Comparison of ENCODE assay signal across 17 cellular contexts in the genomic region with DNA sequence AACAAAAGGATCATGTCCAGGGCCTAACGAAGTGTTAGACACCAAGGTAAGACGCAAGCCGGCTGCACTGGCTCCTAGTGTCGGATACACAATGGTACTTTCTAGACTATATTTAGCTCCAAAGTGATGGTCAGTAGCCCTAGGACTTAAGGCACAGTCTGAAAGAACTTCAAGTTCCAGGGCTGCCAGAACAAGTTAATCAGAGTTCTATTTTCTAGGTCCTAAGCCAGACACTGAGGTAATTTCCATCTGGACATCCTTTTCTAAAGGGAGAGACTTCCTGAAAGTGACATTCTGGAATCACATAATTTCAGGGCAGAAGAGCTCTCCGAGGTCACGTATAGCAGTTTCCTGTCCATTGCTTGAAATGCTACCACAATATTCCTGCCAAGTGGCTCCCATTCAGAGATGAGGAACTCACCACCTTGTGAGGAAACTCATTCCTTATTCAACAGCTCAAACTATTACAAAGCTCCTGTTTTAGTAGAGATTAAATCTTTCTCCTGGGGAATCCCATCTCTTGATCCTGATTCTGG.
A peak's percentile ranks its signal among the peaks of the same experiment; 100 is the strongest.
DNase-seq lines count a peak whose midpoint lies in the region; ATAC-seq, FAIRE-seq and TF ChIP-seq lines count a peak whose summit lies in the region.
"Had no signal": no experiment of that assay in that cellular context is flagged by ENCODE, and none has a peak within 500 bp of the region (broad histone marks: within the 10 kb centered on the region; RNA-seq: fewer than 3 reads in every experiment).

No MANE protein-coding gene starts in this region.

- no peaks in the 10 kb centered on the region for H3K27me3 Mint-ChIP-seq in astrocyte (ENCODE audit: low read depth, unreplicated experiment)
- no peaks in the 10 kb centered on the region for H3K27me3 Mint-ChIP-seq in nephron (ENCODE audit: low read depth)

- H3K36me3 Mint-ChIP-seq in astrocyte (ENCODE audit: low read depth, unreplicated experiment) = peaks cover 2% of the 10 kb centered on the region
- H3K36me3 Mint-ChIP-seq in nephron (ENCODE audit: low read depth) = peaks cover 8% of the 10 kb centered on the region
- H3K36me3 Mint-ChIP-seq: IgD-negative memory B cell had no signal

- H3K27ac Mint-ChIP-seq in astrocyte (ENCODE audit: unreplicated experiment) = peak overlapping the region; percentile 82
- H3K27ac Mint-ChIP-seq in nephron = peak overlapping the region; percentile 78 to 93 (median 89)
- H3K27ac Mint-ChIP-seq: activated CD4-positive, alpha-beta memory T cell treated with anti-CD3 and anti-CD28 coated beads, Interleukin-2, amount 10 ng/mL, durations not matched to agents 7 days and 5 days; GM23338; IgD-negative memory B cell had no signal

- no peaks in the 10 kb centered on the region for H3K36me3 ChIP-seq in astrocyte (ENCODE audit: insufficient read depth, low read length)
- H3K36me3 ChIP-seq in heart left ventricle = no peaks in the 10 kb centered on the region
- H3K36me3 ChIP-seq in vagina = no peaks in the 10 kb centered on the region

- no peak for FAIRE-seq in astrocyte (lab: Jason Lieb, UNC)
- FAIRE-seq: A549, urothelium cell line had no signal

- WGBS in heart left ventricle, 4 donors = 39 to 54% (median 43%) methylated on average over 6 of the region's 6 CpGs

- no peak overlapping the region for H2AFZ ChIP-seq in astrocyte (ENCODE audit: low read depth, low read length)
- H2AFZ ChIP-seq: GM23338 had no signal

- H3K27me3 ChIP-seq in astrocyte (ENCODE audit: insufficient read depth, low read length) = no peaks in the 10 kb centered on the region
- no peaks in the 10 kb centered on the region for H3K27me3 ChIP-seq in heart left ventricle
- H3K27me3 ChIP-seq in vagina = no peaks in the 10 kb centered on the region

- no peaks in the 10 kb centered on the region for H3K9me3 Mint-ChIP-seq in astrocyte (ENCODE audit: unreplicated experiment)
- H3K9me3 Mint-ChIP-seq in nephron = no peaks in the 10 kb centered on the region
- H3K9me3 Mint-ChIP-seq: activated CD4-positive, alpha-beta memory T cell treated with anti-CD3 and anti-CD28 coated beads, Interleukin-2, amount 10 ng/mL, durations not matched to agents 7 days and 5 days had no signal

- no peaks in the 10 kb centered on the region for H3K9me3 ChIP-seq in astrocyte (ENCODE audit: insufficient read depth, low read depth, low read length)
- peaks cover 0 to 4% (median 0%) of the 10 kb centered on the region in 12 donors for H3K9me3 ChIP-seq in heart left ventricle
- no peaks in the 10 kb centered on the region for H3K9me3 ChIP-seq in vagina
- H3K9me3 ChIP-seq: A549, SK-N-SH had no signal

- H3K79me2 ChIP-seq in astrocyte (ENCODE audit: insufficient read depth, low read length) = no peaks in the 10 kb centered on the region

- TF ChIP-seq CTCF in astrocyte (IDR thresholded peaks at IDR 0.05; ENCODE audit: insufficient read depth, low read depth, low read length) (no peak), heart left ventricle (IDR thresholded peaks at IDR 0.05) (peak in 2 of 12 donors; percentile 9 to 21), nephron (IDR thresholded peaks at IDR 0.05; ENCODE audit: unreplicated experiment in 3 of 3) (no peak), vagina (IDR thresholded peaks at IDR 0.05) (no peak)

- H3K4me3 Mint-ChIP-seq in astrocyte (ENCODE audit: unreplicated experiment) (no peak overlapping the region), nephron (no peak overlapping the region)
- H3K4me3 Mint-ChIP-seq: activated CD4-positive, alpha-beta memory T cell treated with anti-CD3 and anti-CD28 coated beads, Interleukin-2, amount 10 ng/mL, durations not matched to agents 7 days and 5 days; GM23338; IgD-negative memory B cell had no signal

- DNase-seq in A172 (ENCODE audit: low spot score) (peak; percentile 4), astrocyte (ENCODE audit: low read depth) (peak; percentile 27), heart left ventricle (peak in 4 of 5 donors; percentile 25 to 49 (median 35)), vagina (ENCODE audit: extremely low spot score in 2 of 2) (no peak), OCI-M2 (lab: John Stamatoyannopoulos, UW; ENCODE audit: unreplicated experiment) (no peak)
- DNase-seq: activated CD4-positive, alpha-beta memory T cell treated with anti-CD3 and anti-CD28 coated beads, Interleukin-2, amount 10 ng/mL, durations not matched to agents 7 days and 5 days; effector CD4-positive, alpha-beta T cell; NCI-H1092 treated with DMSO at 0.1 percent for 48 hours; SK-N-SH; stimulated activated CD4-positive, alpha-beta T cell treated with anti-CD3 and anti-CD28 coated beads, Interleukin-4, amount 100 ng/mL, for 24 hours had no signal

- intact Hi-C loops in heart left ventricle (cut with DNase I) = loop anchor here in 3 of 10 donors (1.0 to 10.0 kb wide), 3 partner anchors 31 to 113 kb away; no protein-coding TSS in a partner anchor
- intact Hi-C loops in vagina (cut with DNase I) = no loop called here

- H3K4me3 ChIP-seq in astrocyte (ENCODE audit: insufficient read depth, low read depth, low read length) (no peak overlapping the region), heart left ventricle (no peak overlapping the region), vagina (no peak overlapping the region)
- H3K4me3 ChIP-seq: A549, GM23338 had no signal

- no peak overlapping the region for H3K27ac ChIP-seq in astrocyte (ENCODE audit: low read depth, low read length)
- peak overlapping the region; percentile 24 to 78 (median 60) for H3K27ac ChIP-seq in heart left ventricle
- H3K27ac ChIP-seq in vagina = no peak overlapping the region
- H3K27ac ChIP-seq: A549 had no signal

- H3K4me2 ChIP-seq in astrocyte (ENCODE audit: low read length) = no peak overlapping the region
- H3K4me2 ChIP-seq: A549, GM23338, SK-N-SH had no signal

- TF ChIP-seq POLR2A in heart left ventricle (IDR thresholded peaks at IDR 0.05) = no peak
- no peak for TF ChIP-seq POLR2A in vagina (IDR thresholded peaks at IDR 0.05)

- H3K4me1 ChIP-seq in astrocyte (ENCODE audit: insufficient read depth, low read length) (no peaks in the 10 kb centered on the region), heart left ventricle (peaks cover 0 to 20% (median 12%) of the 10 kb centered on the region in 12 donors), vagina (no peaks in the 10 kb centered on the region)
- H3K4me1 ChIP-seq: A549 had no signal

- H3K4me1 Mint-ChIP-seq in astrocyte (ENCODE audit: low read depth, unreplicated experiment) (peaks cover 15% of the 10 kb centered on the region), nephron (peaks cover 38% of the 10 kb centered on the region)
- H3K4me1 Mint-ChIP-seq: activated CD4-positive, alpha-beta memory T cell treated with anti-CD3 and anti-CD28 coated beads, Interleukin-2, amount 10 ng/mL, durations not matched to agents 7 days and 5 days; IgD-negative memory B cell had no signal

- no peaks in the 10 kb centered on the region for H4K20me1 ChIP-seq in astrocyte (ENCODE audit: insufficient read depth, low read length)

- peak; percentile 94 to 97 (median 95) for ATAC-seq in heart left ventricle
- no peak for ATAC-seq in GM21576 (IDR thresholded peaks at IDR 0.05; ENCODE audit: unreplicated experiment)
- ATAC-seq in GM21367 (IDR thresholded peaks at IDR 0.05; ENCODE audit: unreplicated experiment) = no peak
- ATAC-seq: A549, GM23338 had no signal

- no peak overlapping the region for H3K9ac ChIP-seq in astrocyte (ENCODE audit: low read length)
- H3K9ac ChIP-seq: SK-N-SH had no signal

Comparison
In these comparisons a context has a peak if more than half of its experiments do, and no peak if none do; other contexts are left out.
1. DNase-seq: peak in A172 (single experiment), astrocyte (single experiment) and heart left ventricle (4 of 5); none in vagina (0 of 2) and OCI-M2 (single experiment).
2. H3K27ac ChIP-seq: peak in heart left ventricle (12 of 12); none in astrocyte (single experiment) and vagina (single experiment).
3. ATAC-seq: peak in heart left ventricle (4 of 4); none in GM21576 (single experiment) and GM21367 (single experiment).